ENCODE assay signal across 1 cellular context in genomic region chr22:50293441-50294318, GRCh38.
TF ChIP-seq lines count a peak whose summit lies in the region.

No MANE protein-coding gene starts in this region.

TF ChIP-seq in GM23338, 12 proteins besides CTCF, POLR2A, EP300 and RAD21 (continued from another document):
- TF ChIP-seq REST (IDR thresholded peaks at IDR 0.05; ENCODE audit: unreplicated experiment), result no peak
- no peak for TF ChIP-seq JUNB (IDR thresholded peaks at IDR 0.05; ENCODE audit: unreplicated experiment)
- no peak for TF ChIP-seq ZNF462 (CRISPR knock-in tag; IDR thresholded peaks at IDR 0.05)
